20 cellular contexts compared by ENCODE assay signal in the genomic region with DNA sequence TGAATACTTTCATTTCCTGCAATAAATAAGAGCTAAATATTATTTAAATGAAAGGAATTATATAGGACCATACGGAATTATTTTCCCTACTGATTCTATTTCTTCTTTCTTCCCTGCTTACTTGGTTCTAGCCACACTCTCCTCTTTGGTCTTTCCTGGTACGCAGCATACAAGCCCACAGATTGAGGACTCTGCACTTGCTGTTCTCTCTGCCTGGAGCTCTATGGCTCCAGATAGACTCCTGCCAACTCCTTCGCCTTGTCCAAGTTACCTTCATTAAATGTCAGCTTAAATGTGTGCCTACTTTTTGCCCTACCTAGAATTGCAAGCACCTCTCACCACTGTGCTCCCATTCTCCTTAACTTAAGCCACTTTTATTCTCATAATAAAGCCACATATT.
DNase-seq lines count a peak whose midpoint lies in the region; ATAC-seq and TF ChIP-seq lines count a peak whose summit lies in the region.
"Had no signal": no experiment of that assay in that cellular context is flagged by ENCODE, and none has a peak within 500 bp of the region (broad histone marks: within the 10 kb centered on the region; RNA-seq: fewer than 3 reads in every experiment).

No MANE protein-coding gene starts in this region.

- no peaks in the 10 kb centered on the region for H3K36me3 Mint-ChIP-seq in neural crest cell (ENCODE audit: low read depth)
- H3K36me3 Mint-ChIP-seq in osteocyte (ENCODE audit: unreplicated experiment), result no peaks in the 10 kb centered on the region
- H3K36me3 Mint-ChIP-seq: CD14-positive monocyte; CD4-positive, alpha-beta memory T cell; CD4-positive, CD25-positive, alpha-beta regulatory T cell had no signal

- intact Hi-C loops in Right ventricle myocardium superior (cut with DNase I) (no loop called here), left ventricle myocardium superior (cut with micrococcal nuclease) (no loop called here), cardiac septum (cut with DNase I) (loop anchor here (5.0 kb wide), 1 partner anchor 203 kb away; a partner anchor contains a TSS)

- H3K9me3 Mint-ChIP-seq in neural crest cell, result no peaks in the 10 kb centered on the region
- H3K9me3 Mint-ChIP-seq in osteocyte (ENCODE audit: unreplicated experiment), result no peaks in the 10 kb centered on the region
- H3K9me3 Mint-ChIP-seq: CD14-positive monocyte; CD4-positive, alpha-beta memory T cell; CD4-positive, CD25-positive, alpha-beta regulatory T cell; CD8-positive, alpha-beta memory T cell had no signal

- no peak overlapping the region for H3K4me3 ChIP-seq in right atrium auricular region
- H3K4me3 ChIP-seq: BLaER1 had no signal

- no peaks in the 10 kb centered on the region for H3K36me3 ChIP-seq in right atrium auricular region
- H3K36me3 ChIP-seq: BE2C, BLaER1 had no signal

- TF ChIP-seq CTCF in right atrium auricular region (IDR thresholded peaks at IDR 0.05) (no peak), neural crest cell (conservative IDR thresholded peaks at IDR 0.05) (no peak), osteocyte (IDR thresholded peaks at IDR 0.05) (no peak)

- H3K9me3 ChIP-seq in right atrium auricular region, result no peaks in the 10 kb centered on the region
- H3K9me3 ChIP-seq: BE2C, BLaER1 had no signal

- peak overlapping the region; percentile 55 for H3K27ac Mint-ChIP-seq in neural crest cell (ENCODE audit: unreplicated experiment)
- H3K27ac Mint-ChIP-seq in osteocyte (ENCODE audit: unreplicated experiment), result no peak overlapping the region
- H3K27ac Mint-ChIP-seq: CD14-positive monocyte; CD4-positive, CD25-positive, alpha-beta regulatory T cell had no signal

- peaks cover 0 to 13% of the 10 kb centered on the region in 2 donors for H3K4me1 ChIP-seq in right atrium auricular region
- H3K4me1 ChIP-seq: BE2C, BLaER1 had no signal

- H3K27me3 ChIP-seq in right atrium auricular region, result no peaks in the 10 kb centered on the region
- H3K27me3 ChIP-seq: BE2C, BLaER1 had no signal

- peak; percentile 67 for ATAC-seq in Right ventricle myocardium superior (ENCODE audit: poor library complexity)
- ATAC-seq in left ventricle myocardium superior, result peak; percentile 78

- H3K4me1 Mint-ChIP-seq in neural crest cell (no peaks in the 10 kb centered on the region), osteocyte (ENCODE audit: unreplicated experiment) (no peaks in the 10 kb centered on the region)
- H3K4me1 Mint-ChIP-seq: CD14-positive monocyte had no signal

- H3K27me3 Mint-ChIP-seq in neural crest cell (ENCODE audit: low read depth) (no peaks in the 10 kb centered on the region), osteocyte (ENCODE audit: unreplicated experiment) (no peaks in the 10 kb centered on the region)
- H3K27me3 Mint-ChIP-seq: CD4-positive, alpha-beta memory T cell; CD8-positive, alpha-beta memory T cell had no signal

- H3K27ac ChIP-seq in right atrium auricular region, result no peak overlapping the region
- H3K27ac ChIP-seq: BLaER1 had no signal

- H3K4me3 Mint-ChIP-seq in neural crest cell (no peak overlapping the region), osteocyte (ENCODE audit: unreplicated experiment) (no peak overlapping the region)
- H3K4me3 Mint-ChIP-seq: CD14-positive monocyte; CD4-positive, alpha-beta memory T cell; CD4-positive, CD25-positive, alpha-beta regulatory T cell; CD8-positive, alpha-beta memory T cell had no signal

- DNase-seq in Right ventricle myocardium superior (no peak), right atrium auricular region (ENCODE audit: low spot score) (no peak), left ventricle myocardium superior (no peak), cardiac septum (ENCODE audit: low spot score) (no peak), NCI-H69 (lab: John Stamatoyannopoulos, UW) (peak; percentile 57), neural crest cell (ENCODE audit: low read depth, low spot score) (no peak), osteocyte (ENCODE audit: extremely low spot score, unreplicated experiment) (no peak), Kasumi-1 (lab: John Stamatoyannopoulos, UW) (no peak)
- DNase-seq: 8988T; ACHN; BE2C; C1 segment of cervical spinal cord; CD4-positive, alpha-beta memory T cell; CD4-positive, CD25-positive, alpha-beta regulatory T cell; CD8-positive, alpha-beta memory T cell; COR-L47; DMS79 treated with DMSO at 0.1 percent for 48 hours; GF-D8 had no signal
